Comparison of ENCODE assay signal across 8 cellular contexts in the genomic region with DNA sequence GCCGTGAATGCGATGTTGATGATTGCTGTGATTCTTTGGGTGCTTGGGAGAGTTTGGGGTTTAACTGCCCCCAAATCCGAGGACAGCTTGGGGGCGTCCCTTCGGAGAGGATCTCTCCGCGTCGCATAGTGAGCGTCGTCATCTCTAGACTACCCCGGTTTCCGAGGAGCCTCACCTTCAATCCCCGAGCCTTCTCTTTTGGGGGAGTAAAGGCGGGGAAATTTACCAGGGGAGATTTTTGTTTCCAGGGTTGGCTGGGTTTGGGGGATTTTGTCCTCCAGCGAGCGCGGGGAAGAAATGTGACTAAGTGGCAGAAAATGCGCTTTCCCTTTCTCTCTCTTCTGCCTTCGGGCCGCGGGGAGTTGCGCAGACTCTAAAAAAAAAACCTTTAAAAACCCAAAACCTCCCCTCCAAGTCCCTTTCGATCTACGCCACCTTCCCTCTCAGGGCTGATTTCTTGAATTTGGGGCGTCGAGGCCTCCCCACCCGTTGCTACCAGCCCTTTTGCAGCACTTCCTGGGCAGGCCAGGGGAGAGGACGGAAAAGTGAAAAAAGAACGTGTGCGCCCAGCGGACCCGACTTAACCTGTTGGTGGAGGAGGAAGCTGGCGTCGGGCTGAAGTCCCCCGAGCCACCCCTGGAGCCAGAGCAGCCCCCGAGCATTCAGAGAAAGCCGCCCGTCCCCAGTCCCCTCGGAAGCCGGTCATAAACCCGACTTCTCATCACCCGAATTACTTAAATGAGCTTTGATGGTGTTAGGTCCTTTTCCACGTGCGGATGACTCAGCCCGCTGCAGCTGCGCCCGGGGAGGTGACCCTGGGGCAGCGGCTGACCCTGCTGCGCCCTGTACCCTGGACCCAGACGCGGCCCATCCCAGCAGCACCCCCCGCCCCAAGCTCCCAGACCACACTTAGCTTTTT. TPM values are rescaled to one million over a fixed set of nuclear protein-coding genes. Genes with fewer than 3 reads are reported as not detected.
DNase-seq lines count a peak whose midpoint lies in the region; ATAC-seq and TF ChIP-seq lines count a peak whose summit lies in the region.

No MANE protein-coding gene starts in this region.

- H3K9me3 Mint-ChIP-seq in HFFc6: no peaks in the 10 kb centered on the region
- no peaks in the 10 kb centered on the region for H3K9me3 Mint-ChIP-seq in activated naive CD4-positive, alpha-beta T cell treated with anti-CD3 and anti-CD28 coated beads for 36 hours

- no peak for TF ChIP-seq POLR2A in heart left ventricle (IDR thresholded peaks at IDR 0.05)

- WGBS in heart left ventricle, 4 donors: 28 to 51% (median 42%) methylated on average over 52 of the region's 52 CpGs

- H3K4me1 ChIP-seq in heart left ventricle: peaks cover 4 to 100% (median 83%) of the 10 kb centered on the region in 12 donors

- DNase-seq in AG04449 (ENCODE audit: low read depth, low spot score): no peak
- peak; percentile 30 for DNase-seq in HFFc6
- peak; percentile 83 for DNase-seq in activated naive CD4-positive, alpha-beta T cell treated with anti-CD3 and anti-CD28 coated beads for 36 hours
- DNase-seq in heart left ventricle: peak in 2 of 5 donors; percentile 64
- peak; percentile 82 for DNase-seq in sciatic nerve (ENCODE audit: low spot score)
- no peak for DNase-seq in occipital lobe (lab: John Stamatoyannopoulos, UW)
- DNase-seq in mucosa of gallbladder (ENCODE audit: low spot score): no peak
- DNase-seq in T1000 (lab: John Stamatoyannopoulos, UW): no peak

- intact Hi-C loops in activated naive CD4-positive, alpha-beta T cell treated with anti-CD3 and anti-CD28 coated beads for 36 hours (cut with micrococcal nuclease): loop anchor here (1.0 to 5.0 kb wide), 6 partner anchors 10 to 160 kb away; a partner anchor contains a TSS
- intact Hi-C loops in heart left ventricle (cut with DNase I): no loop called here
- intact Hi-C loops in sciatic nerve (cut with DNase I): no loop called here

- H3K4me3 ChIP-seq in AG04449 (ENCODE audit: low read depth, low read length) (peak overlapping the region; percentile 48), heart left ventricle (peak overlapping the region in 10 of 12 donors; percentile 9 to 55 (median 43))

- H3K27me3 ChIP-seq in heart left ventricle: peaks cover 0 to 56% (median 0%) of the 10 kb centered on the region in 9 donors

- CTCF ChIA-PET in AG04449 (lab: Yijun Ruan, JAX): interaction anchor here (1.1 to 2.9 kb wide), 6 partner anchors 9 to 81 kb away, joined by 3 to 17 read pairs (median 4); no protein-coding TSS in a partner anchor
- CTCF ChIA-PET in activated naive CD4-positive, alpha-beta T cell treated with anti-CD3 and anti-CD28 coated beads for 36 hours (lab: Charles Lee): interaction anchor here (0.6 to 2.6 kb wide), 14 partner anchors 9 to 121 kb away, joined by 3 to 19 read pairs (median 4); no protein-coding TSS in a partner anchor

- no peaks in the 10 kb centered on the region; the same call in 1 of the 2 replicates for H3K27me3 Mint-ChIP-seq in HFFc6 (ENCODE audit: insufficient read depth)
- H3K27me3 Mint-ChIP-seq in activated naive CD4-positive, alpha-beta T cell treated with anti-CD3 and anti-CD28 coated beads for 36 hours (ENCODE audit: low read depth): peaks cover 40% of the 10 kb centered on the region

- H3K4me1 Mint-ChIP-seq in HFFc6 (ENCODE audit: low read depth): peaks cover 37% of the 10 kb centered on the region
- H3K4me1 Mint-ChIP-seq in activated naive CD4-positive, alpha-beta T cell treated with anti-CD3 and anti-CD28 coated beads for 36 hours (ENCODE audit: low read depth): peaks cover 22% of the 10 kb centered on the region

- no peaks in the 10 kb centered on the region for H3K9me3 ChIP-seq in heart left ventricle

- POLR2A ChIA-PET in AG04449 (lab: Yijun Ruan, JAX): interaction anchor here (0.8 kb wide), 2 partner anchors 9 to 81 kb away, joined by 4 to 6 read pairs; no protein-coding TSS in a partner anchor

- H3K27ac ChIP-seq in heart left ventricle: peak overlapping the region; percentile 43 to 97 (median 79)

- ATAC-seq in heart left ventricle (peak; percentile 15 to 64 (median 43)), sciatic nerve (peak; percentile 84)

- peak overlapping the region; percentile 95 for H3K4me3 Mint-ChIP-seq in HFFc6
- H3K4me3 Mint-ChIP-seq in activated naive CD4-positive, alpha-beta T cell treated with anti-CD3 and anti-CD28 coated beads for 36 hours: peak overlapping the region; percentile 73

- peaks cover 4% of the 10 kb centered on the region; the same call in 1 of the 2 replicates for H3K36me3 Mint-ChIP-seq in HFFc6 (ENCODE audit: low read depth)
- no peaks in the 10 kb centered on the region for H3K36me3 Mint-ChIP-seq in activated naive CD4-positive, alpha-beta T cell treated with anti-CD3 and anti-CD28 coated beads for 36 hours (ENCODE audit: low read depth)

- peak overlapping the region; percentile 99 for H3K27ac Mint-ChIP-seq in HFFc6
- peak overlapping the region; percentile 83 for H3K27ac Mint-ChIP-seq in activated naive CD4-positive, alpha-beta T cell treated with anti-CD3 and anti-CD28 coated beads for 36 hours

- peaks cover 0 to 5% (median 0%) of the 10 kb centered on the region in 9 donors for H3K36me3 ChIP-seq in heart left ventricle

- TF ChIP-seq CTCF in AG04449 (IDR thresholded peaks at IDR 0.05; ENCODE audit: insufficient read depth, low read length, missing control alignments): no peak
- no peak for TF ChIP-seq CTCF in HFFc6 (IDR thresholded peaks at IDR 0.05)
- TF ChIP-seq CTCF in heart left ventricle (IDR thresholded peaks at IDR 0.05): no peak

RNA-seq across cellular contexts. Expression of a gene that starts 17.7 kb away (rescaled TPM):
- 100 to 1,000 TPM; 129 to 161 (median 142) TPM for total RNA-seq in HFFc6 (2021; fragmentation: NEBNext Ultra II Directional; extraction: Animal tissue kit (Norgen Biotek cat#: 25700))
- total RNA-seq in activated naive CD4-positive, alpha-beta T cell treated with anti-CD3 and anti-CD28 coated beads for 36 hours: 1 to 10 TPM; 6.2 to 6.4 TPM
- total RNA-seq in heart left ventricle: 100 to 1,000 TPM in 8 of 9 donors, 10 to 100 TPM in 1; 81.4 to 147 (median 122) TPM
- 10 to 100 TPM; 42.1 to 55.2 TPM for polyA plus RNA-seq in heart left ventricle
- total RNA-seq in sciatic nerve: 131 TPM
- total RNA-seq in occipital lobe: 124 TPM
- total RNA-seq in mucosa of gallbladder: 135 TPM

RNA-seq across cellular contexts. Expression of a gene that starts 43.6 kb away (rescaled TPM):
- total RNA-seq in HFFc6 (2021; fragmentation: NEBNext Ultra II Directional; extraction: Animal tissue kit (Norgen Biotek cat#: 25700)): not detected
- not detected for total RNA-seq in activated naive CD4-positive, alpha-beta T cell treated with anti-CD3 and anti-CD28 coated beads for 36 hours
- total RNA-seq in heart left ventricle: 10 to 100 TPM in 4 of 9 donors, 1 to 10 TPM in 5; 2.9 to 13.6 (median 9.0) TPM
- 1 to 10 TPM; 1.4 to 4.7 TPM for polyA plus RNA-seq in heart left ventricle
- not detected for total RNA-seq in sciatic nerve
- not detected for total RNA-seq in occipital lobe
- 0.26 TPM for total RNA-seq in mucosa of gallbladder

RNA-seq across cellular contexts. Expression of a gene that starts 55.9 kb away (rescaled TPM):
- 10 to 100 TPM; 34.3 to 54.3 (median 46.9) TPM for total RNA-seq in HFFc6 (2021; fragmentation: NEBNext Ultra II Directional; extraction: Animal tissue kit (Norgen Biotek cat#: 25700))
- total RNA-seq in activated naive CD4-positive, alpha-beta T cell treated with anti-CD3 and anti-CD28 coated beads for 36 hours: 10 to 100 TPM; 27.4 to 28.6 TPM
- total RNA-seq in heart left ventricle: 10 to 100 TPM; 17.2 to 63.6 (median 27.2) TPM
- 100 to 1,000 TPM in 1 of 2 donors, 10 to 100 TPM in 1; 64.9 to 119 TPM for polyA plus RNA-seq in heart left ventricle
- 13.7 TPM for total RNA-seq in sciatic nerve
- 13.3 TPM for total RNA-seq in occipital lobe
- 17.6 TPM for total RNA-seq in mucosa of gallbladder

Comparison
In these comparisons a context has a peak if more than half of its experiments do, and no peak if none do; other contexts are left out.
1. DNase-seq: peak in HFFc6 (single experiment), activated naive CD4-positive, alpha-beta T cell treated with anti-CD3 and anti-CD28 coated beads for 36 hours (single experiment) and sciatic nerve (single experiment); none in AG04449 (single experiment), occipital lobe (single experiment), mucosa of gallbladder (single experiment) and T1000 (single experiment).
2. RNA of a gene that starts 17.7 kb away (total RNA-seq): 129 to 161 TPM in HFFc6, 135 TPM in mucosa of gallbladder (single experiment), 131 TPM in sciatic nerve (single experiment), 124 TPM in occipital lobe (single experiment) and 81.4 to 147 TPM in heart left ventricle; 6.2 to 6.4 TPM in activated naive CD4-positive, alpha-beta T cell treated with anti-CD3 and anti-CD28 coated beads for 36 hours; every median in the first group is over 10 times any median in the second.